Comparison of ENCODE assay signal across 8 cellular contexts in the genomic region with DNA sequence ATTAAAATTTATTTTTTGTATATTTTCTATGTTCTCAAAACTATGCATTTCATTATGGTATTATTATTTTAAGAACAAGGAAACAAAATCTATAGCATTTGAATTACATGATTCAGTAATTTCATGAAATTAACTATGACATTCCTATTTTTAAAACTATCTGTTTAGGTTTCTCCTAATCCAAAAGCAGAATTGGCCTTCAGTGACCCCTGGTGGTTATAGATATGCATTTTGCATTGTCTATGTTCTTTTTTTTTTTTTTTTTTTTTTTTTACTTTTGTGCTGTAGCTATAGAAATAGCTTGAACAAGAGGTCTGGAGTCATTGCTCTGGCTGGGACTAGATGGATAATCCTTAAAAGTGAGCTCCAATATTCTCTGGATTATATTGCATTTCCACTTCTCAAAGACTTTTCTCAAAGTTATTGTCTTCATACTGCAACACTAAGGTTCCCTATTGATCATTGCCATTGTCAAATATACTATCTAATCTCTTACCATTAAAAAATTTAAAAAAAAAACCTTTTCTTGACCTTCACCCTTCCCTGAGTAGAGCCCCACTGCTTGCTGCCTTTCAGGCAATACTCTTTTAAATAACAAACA. TPM values are rescaled to one million over a fixed set of nuclear protein-coding genes. Genes with fewer than 3 reads are reported as not detected.
DNase-seq lines count a peak whose midpoint lies in the region; ATAC-seq, FAIRE-seq and TF ChIP-seq lines count a peak whose summit lies in the region.

No MANE protein-coding gene starts in this region.

- peaks cover 0 to 5% (median 0%) of the 10 kb centered on the region in 7 donors for H3K27me3 ChIP-seq in heart right ventricle
- H3K27me3 ChIP-seq in right cardiac atrium (ENCODE audit: control insufficient read depth, insufficient read depth) = no peaks in the 10 kb centered on the region
- H3K27me3 ChIP-seq in astrocyte (ENCODE audit: insufficient read depth, low read length) = no peaks in the 10 kb centered on the region

- H4K20me1 ChIP-seq in astrocyte (ENCODE audit: insufficient read depth, low read length) = no peaks in the 10 kb centered on the region

- no peak overlapping the region for H3K4me3 Mint-ChIP-seq in astrocyte (ENCODE audit: unreplicated experiment)

- H3K27me3 Mint-ChIP-seq in astrocyte (ENCODE audit: low read depth, unreplicated experiment) = no peaks in the 10 kb centered on the region

- H3K27ac Mint-ChIP-seq in astrocyte (ENCODE audit: unreplicated experiment) = no peak overlapping the region

- H3K36me3 ChIP-seq in heart right ventricle = no peaks in the 10 kb centered on the region
- no peaks in the 10 kb centered on the region for H3K36me3 ChIP-seq in astrocyte (ENCODE audit: insufficient read depth, low read length)

- no peak overlapping the region for H3K9ac ChIP-seq in astrocyte (ENCODE audit: low read length)

- no peaks in the 10 kb centered on the region for H3K36me3 Mint-ChIP-seq in astrocyte (ENCODE audit: low read depth, unreplicated experiment)

- H3K4me3 ChIP-seq in heart right ventricle (no peak overlapping the region), right cardiac atrium (ENCODE audit: low read length) (no peak overlapping the region), astrocyte (ENCODE audit: insufficient read depth, low read depth, low read length) (no peak overlapping the region)

- H2AFZ ChIP-seq in astrocyte (ENCODE audit: low read depth, low read length) = no peak overlapping the region

- ATAC-seq in heart right ventricle (no peak), right cardiac atrium (no peak), GM18498 (IDR thresholded peaks at IDR 0.05; ENCODE audit: unreplicated experiment) (no peak), HG03469 (IDR thresholded peaks at IDR 0.05; ENCODE audit: unreplicated experiment) (no peak)

- H3K4me1 ChIP-seq in heart right ventricle = no peaks in the 10 kb centered on the region
- H3K4me1 ChIP-seq in right cardiac atrium (ENCODE audit: control insufficient read depth, insufficient read depth, low read length) = no peaks in the 10 kb centered on the region
- no peaks in the 10 kb centered on the region for H3K4me1 ChIP-seq in astrocyte (ENCODE audit: insufficient read depth, low read length)

- no peaks in the 10 kb centered on the region for H3K9me3 Mint-ChIP-seq in astrocyte (ENCODE audit: unreplicated experiment)

- H3K79me2 ChIP-seq in astrocyte (ENCODE audit: insufficient read depth, low read length) = no peaks in the 10 kb centered on the region

- DNase-seq in heart right ventricle (no peak), right cardiac atrium (no peak), NCI-H1417 treated with DMSO at 0.1 percent for 48 hours (lab: John Stamatoyannopoulos, UW) (peak; percentile 27), astrocyte (ENCODE audit: low read depth) (peak; percentile 23), lung microvascular endothelial cell (ENCODE audit: low read depth in 2 of 2) (peak; percentile 54 to 69), middle frontal gyrus (ENCODE audit: extremely low spot score, low spot score) (no peak)

- TF ChIP-seq CTCF in heart right ventricle (IDR thresholded peaks at IDR 0.05) (peak; percentile 26 to 67 (median 58)), astrocyte (IDR thresholded peaks at IDR 0.05; ENCODE audit: insufficient read depth, low read depth, low read length) (peak; percentile 55)

- H3K27ac ChIP-seq in heart right ventricle (no peak overlapping the region), right cardiac atrium (ENCODE audit: low read length) (no peak overlapping the region), astrocyte (ENCODE audit: low read depth, low read length) (no peak overlapping the region)

- intact Hi-C loops in heart right ventricle (cut with DNase I) (loop anchor here in 7 of 10 donors (5.0 to 10.0 kb wide), 5 partner anchors 39 to 169 kb away; no protein-coding TSS in a partner anchor), right cardiac atrium (cut with DNase I) (no loop called here)

- H3K9me3 ChIP-seq in heart right ventricle = peaks cover 0 to 27% (median 12%) of the 10 kb centered on the region in 11 donors
- no peaks in the 10 kb centered on the region for H3K9me3 ChIP-seq in right cardiac atrium (ENCODE audit: control insufficient read depth, low read length)
- no peaks in the 10 kb centered on the region for H3K9me3 ChIP-seq in astrocyte (ENCODE audit: insufficient read depth, low read depth, low read length)

- no peaks in the 10 kb centered on the region for H3K4me1 Mint-ChIP-seq in astrocyte (ENCODE audit: low read depth, unreplicated experiment)

- H3K4me2 ChIP-seq in astrocyte (ENCODE audit: low read length) = no peak overlapping the region

- FAIRE-seq in astrocyte (lab: Jason Lieb, UNC) = no peak

RNA-seq across cellular contexts. Expression of a gene that starts 15.9 kb away (rescaled TPM):
- total RNA-seq in heart right ventricle (10 to 100 TPM; 27.5 to 40.9 (median 31.7) TPM), right cardiac atrium (10 to 100 TPM; 36.3 to 52.2 (median 42.2) TPM), astrocyte (51.7 and 55.7 TPM in 2 replicates), lung microvascular endothelial cell (43.8 and 68.1 TPM in 2 replicates)
- polyA plus RNA-seq in heart right ventricle (10 to 100 TPM in 1 of 2 donors, 1 to 10 TPM in 1; 9.3 to 18.3 TPM), right cardiac atrium (14.5 TPM)

RNA-seq across cellular contexts. Expression of a gene that starts 16.6 kb away (rescaled TPM):
- total RNA-seq in heart right ventricle (1 to 10 TPM; 2.0 to 5.0 (median 3.6) TPM), right cardiac atrium (1 to 10 TPM; 5.0 to 6.9 (median 6.3) TPM), astrocyte (49.2 and 52.4 TPM in 2 replicates), lung microvascular endothelial cell (0.79 and 1.1 TPM in 2 replicates)
- polyA plus RNA-seq in heart right ventricle (1 to 10 TPM; 2.8 to 7.0 TPM), right cardiac atrium (3.4 TPM)

Comparison
In these comparisons a context has a peak if more than half of its experiments do, and no peak if none do; other contexts are left out.
1. intact Hi-C loops: an anchor here in heart right ventricle (5.0 to 10.0 kb wide); none called in right cardiac atrium.
2. DNase-seq: peak in NCI-H1417 treated with DMSO at 0.1 percent for 48 hours (single experiment), astrocyte (single experiment) and lung microvascular endothelial cell (2 of 2); none in heart right ventricle (0 of 2), right cardiac atrium (0 of 3) and middle frontal gyrus (single experiment).